19 cellular contexts compared by ENCODE assay signal in the genomic region with DNA sequence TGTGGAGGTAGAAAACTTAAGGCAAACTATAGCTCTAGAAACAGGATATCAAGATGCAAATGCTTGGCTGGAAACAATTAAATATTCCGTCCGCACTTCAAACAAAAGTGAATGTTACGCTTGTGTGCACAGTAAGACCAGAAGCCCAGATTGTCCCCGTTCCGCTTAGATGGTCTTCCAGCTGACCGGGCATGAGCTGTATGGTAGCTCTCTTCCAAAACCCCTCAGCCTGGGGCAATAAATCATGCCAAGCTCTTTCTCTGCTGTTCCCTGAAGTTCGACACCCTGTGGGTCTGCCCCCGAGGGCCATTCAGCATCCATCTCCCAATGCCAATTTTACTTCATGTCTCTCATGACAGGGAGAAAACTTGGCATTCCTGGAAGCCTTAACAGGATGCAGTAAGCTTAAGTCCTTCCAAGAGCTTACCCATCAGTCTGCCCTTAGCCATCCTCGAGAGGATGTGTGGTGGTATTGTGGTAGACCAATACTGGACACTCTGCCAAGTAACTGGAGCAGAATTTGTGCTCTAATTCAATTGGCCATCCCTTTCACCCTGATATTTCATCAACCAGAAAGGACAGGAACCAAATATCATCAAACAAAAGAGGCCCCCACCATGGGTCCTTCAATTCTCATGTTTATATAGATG.
"Had no signal": no experiment of that assay in that cellular context is flagged by ENCODE, and none has a peak within 500 bp of the region (broad histone marks: within the 10 kb centered on the region; RNA-seq: fewer than 3 reads in every experiment).

No MANE protein-coding gene starts in this region.

- H3K27ac Mint-ChIP-seq: activated CD4-positive, alpha-beta memory T cell treated with anti-CD3 and anti-CD28 coated beads for 36 hours; natural killer cell had no signal

- H3K4me1 Mint-ChIP-seq: natural killer cell had no signal

- H3K9me3 ChIP-seq: psoas muscle, suprapubic skin had no signal

- H3K27me3 Mint-ChIP-seq: activated CD4-positive, alpha-beta memory T cell treated with anti-CD3 and anti-CD28 coated beads for 36 hours had no signal

- H3K4me3 ChIP-seq: dorsolateral prefrontal cortex, lung, psoas muscle, suprapubic skin had no signal

- H3K36me3 ChIP-seq: suprapubic skin had no signal

- H3K4me3 Mint-ChIP-seq: activated CD4-positive, alpha-beta memory T cell treated with anti-CD3 and anti-CD28 coated beads for 36 hours; activated T-cell treated with anti-CD3 and anti-CD28 coated beads, Interleukin-2, amount 50 U/mL, for 4 hours; natural killer cell had no signal

- H3K27ac ChIP-seq: dorsolateral prefrontal cortex, psoas muscle, suprapubic skin had no signal

- H3K9me3 Mint-ChIP-seq: activated CD4-positive, alpha-beta memory T cell treated with anti-CD3 and anti-CD28 coated beads for 36 hours; activated naive CD4-positive, alpha-beta T cell treated with anti-CD3 and anti-CD28 coated beads, Interleukin-2, amount 50 U/mL, for 72 hours; activated T-cell treated with anti-CD3 and anti-CD28 coated beads, Interleukin-2, amount 50 U/mL, for 4 hours; natural killer cell had no signal

- ATAC-seq: activated naive CD4-positive, alpha-beta T cell treated with anti-CD3 and anti-CD28 coated beads, Interleukin-2, amount 50 U/mL, for 72 hours; activated T-cell treated with anti-CD3 and anti-CD28 coated beads, Interleukin-2, amount 50 U/mL, for 4 hours; natural killer cell; psoas muscle; sciatic nerve; stimulated activated naive CD8-positive, alpha-beta T cell treated with anti-CD3 and anti-CD28 coated beads, Interleukin-15, Interleukin-2, amounts not matched to agents 100 U/mL and 50 U/mL, for 24 hours had no signal

- H3K36me3 Mint-ChIP-seq: activated CD4-positive, alpha-beta memory T cell treated with anti-CD3 and anti-CD28 coated beads for 36 hours; activated naive CD4-positive, alpha-beta T cell treated with anti-CD3 and anti-CD28 coated beads, Interleukin-2, amount 50 U/mL, for 72 hours; natural killer cell had no signal

- DNase-seq: activated CD4-positive, alpha-beta memory T cell treated with anti-CD3 and anti-CD28 coated beads for 36 hours; activated CD4-positive, alpha-beta T cell treated with anti-CD3 and anti-CD28 coated beads for 1 hour; activated effector memory CD4-positive, alpha-beta T cell treated with anti-CD3 and anti-CD28 coated beads, Interleukin-2, amount 50 U/mL, for 16 hours; activated T-cell treated with anti-CD3 and anti-CD28 coated beads, Interleukin-2, amount 50 U/mL, for 4 hours; amniotic stem cell; dorsolateral prefrontal cortex; hypothalamus; natural killer cell; nucleus accumbens; psoas muscle; stimulated activated CD4-positive, alpha-beta T cell treated with anti-CD3 and anti-CD28 coated beads, Interleukin-12 subunit alpha, Interleukin-12 subunit beta, amount 100 ng/mL, for 4 hours; stimulated activated CD4-positive, alpha-beta T cell treated with anti-CD3 and anti-CD28 coated beads, Interleukin-4, amount 100 ng/mL, for 1 hour; stimulated activated CD8-positive, alpha-beta memory T cell treated with anti-CD3 and anti-CD28 coated beads, Interleukin-4, amount 100 ng/mL, for 48 hours; stimulated activated naive CD8-positive, alpha-beta T cell treated with anti-CD3 and anti-CD28 coated beads, Interleukin-15, Interleukin-2, amounts not matched to agents 100 U/mL and 50 U/mL, for 24 hours; T-helper 9 cell had no signal

- H3K27me3 ChIP-seq: dorsolateral prefrontal cortex, suprapubic skin had no signal
